In genomic region chr1:156657971-156658319, GRCh38 we compare ENCODE assay signal across 1 cellular context.
TF ChIP-seq lines count a peak whose summit lies in the region.

No MANE protein-coding gene starts in this region.

TF ChIP-seq in GM23338, 12 proteins besides CTCF, POLR2A, EP300 and RAD21 (continued from another document):
- TF ChIP-seq, protein P1, sequence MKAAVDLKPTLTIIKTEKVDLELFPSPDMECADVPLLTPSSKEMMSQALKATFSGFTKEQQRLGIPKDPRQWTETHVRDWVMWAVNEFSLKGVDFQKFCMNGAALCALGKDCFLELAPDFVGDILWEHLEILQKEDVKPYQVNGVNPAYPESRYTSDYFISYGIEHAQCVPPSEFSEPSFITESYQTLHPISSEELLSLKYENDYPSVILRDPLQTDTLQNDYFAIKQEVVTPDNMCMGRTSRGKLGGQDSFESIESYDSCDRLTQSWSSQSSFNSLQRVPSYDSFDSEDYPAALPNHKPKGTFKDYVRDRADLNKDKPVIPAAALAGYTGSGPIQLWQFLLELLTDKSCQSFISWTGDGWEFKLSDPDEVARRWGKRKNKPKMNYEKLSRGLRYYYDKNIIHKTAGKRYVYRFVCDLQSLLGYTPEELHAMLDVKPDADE (IDR thresholded peaks at IDR 0.05) = no peak
- TF ChIP-seq ZNF462 (CRISPR knock-in tag; IDR thresholded peaks at IDR 0.05) = no peak
- no peak for TF ChIP-seq ZNF114 (CRISPR knock-in tag; IDR thresholded peaks at IDR 0.05)
- TF ChIP-seq POLR2AphosphoS5 (IDR thresholded peaks at IDR 0.05; ENCODE audit: low read depth) = no peak
- TF ChIP-seq EZH2 (IDR thresholded peaks at IDR 0.05; ENCODE audit: low read depth, unreplicated experiment) = no peak
- TF ChIP-seq ZNF331 (CRISPR knock-in tag; IDR thresholded peaks at IDR 0.05; ENCODE audit: low read depth) = no peak
- no peak for TF ChIP-seq STAT1 (IDR thresholded peaks at IDR 0.05; ENCODE audit: unreplicated experiment)
TF ChIP-seq in GM23338: peak in this region for 0.
